18 cellular contexts compared by ENCODE assay signal in genomic region chr13:69474286-69474685, GRCh38.
"Had no signal": no experiment of that assay in that cellular context is flagged by ENCODE, and none has a peak within 500 bp of the region (broad histone marks: within the 10 kb centered on the region; RNA-seq: fewer than 3 reads in every experiment).

No MANE protein-coding gene starts in this region.

- H3K27me3 Mint-ChIP-seq: activated CD8-positive, alpha-beta T cell treated with anti-CD3 and anti-CD28 coated beads for 36 hours; activated naive CD8-positive, alpha-beta T cell treated with anti-CD3 and anti-CD28 coated beads, Interleukin-2, amount 10 ng/mL, durations not matched to agents 7 days and 5 days had no signal

- H3K4me3 Mint-ChIP-seq: activated CD8-positive, alpha-beta T cell treated with anti-CD3 and anti-CD28 coated beads for 36 hours; activated naive CD8-positive, alpha-beta T cell treated with anti-CD3 and anti-CD28 coated beads, Interleukin-2, amount 10 ng/mL, durations not matched to agents 7 days and 5 days; activated T-cell treated with anti-CD3 and anti-CD28 coated beads, Interleukin-2, amount 50 U/mL, for 72 hours; neural progenitor cell had no signal

- H3K4me1 Mint-ChIP-seq: activated naive CD8-positive, alpha-beta T cell treated with anti-CD3 and anti-CD28 coated beads, Interleukin-2, amount 10 ng/mL, durations not matched to agents 7 days and 5 days; neural progenitor cell had no signal

- ATAC-seq: activated CD8-positive, alpha-beta T cell treated with anti-CD3 and anti-CD28 coated beads for 36 hours; activated T-cell treated with anti-CD3 and anti-CD28 coated beads, Interleukin-2, amount 50 U/mL, for 72 hours; lower lobe of right lung had no signal

- H3K27ac Mint-ChIP-seq: activated CD8-positive, alpha-beta T cell treated with anti-CD3 and anti-CD28 coated beads for 36 hours; activated naive CD8-positive, alpha-beta T cell treated with anti-CD3 and anti-CD28 coated beads, Interleukin-2, amount 10 ng/mL, durations not matched to agents 7 days and 5 days; activated T-cell treated with anti-CD3 and anti-CD28 coated beads, Interleukin-2, amount 50 U/mL, for 72 hours; neural progenitor cell had no signal

- H3K4me3 ChIP-seq: lower lobe of right lung, neural progenitor cell, ovary, stomach, thoracic aorta had no signal

- H3K4me2 ChIP-seq: neural progenitor cell had no signal

- H3K36me3 Mint-ChIP-seq: activated naive CD8-positive, alpha-beta T cell treated with anti-CD3 and anti-CD28 coated beads, Interleukin-2, amount 10 ng/mL, durations not matched to agents 7 days and 5 days; neural progenitor cell had no signal

- H3K4me1 ChIP-seq: lower lobe of right lung, neural progenitor cell, stomach had no signal

- H3K9me3 Mint-ChIP-seq: neural progenitor cell had no signal

- H3K9me3 ChIP-seq: lower lobe of right lung, ovary, stomach, thoracic aorta had no signal

- H3K27me3 ChIP-seq: neural progenitor cell, ovary, stomach had no signal

- H3K9ac ChIP-seq: neural progenitor cell had no signal

- H3K27ac ChIP-seq: epithelial cell of prostate, lower lobe of right lung, neural progenitor cell, ovary, stomach, thoracic aorta, VCaP had no signal

- DNase-seq: activated CD8-positive, alpha-beta memory T cell treated with anti-CD3 and anti-CD28 coated beads, Interleukin-2, amount 50 U/mL, for 4 hours; activated CD8-positive, alpha-beta T cell treated with anti-CD3 and anti-CD28 coated beads for 36 hours; activated naive CD8-positive, alpha-beta T cell treated with anti-CD3 and anti-CD28 coated beads, Interleukin-2, amount 10 ng/mL, durations not matched to agents 7 days and 5 days; activated T-cell treated with anti-CD3 and anti-CD28 coated beads, Interleukin-2, amount 50 U/mL, for 72 hours; aorta; cortex of kidney; effector memory CD4-positive, alpha-beta T cell; hippocampal formation; kidney glomerular epithelial cell; lower lobe of right lung; midbrain; ovary; stomach; T-helper 9 cell had no signal

- H3K36me3 ChIP-seq: lower lobe of right lung, neural progenitor cell, ovary, stomach, thoracic aorta had no signal

- H2AFZ ChIP-seq: neural progenitor cell had no signal
